ENCODE assay signal across 1 cellular context in the genomic region with DNA sequence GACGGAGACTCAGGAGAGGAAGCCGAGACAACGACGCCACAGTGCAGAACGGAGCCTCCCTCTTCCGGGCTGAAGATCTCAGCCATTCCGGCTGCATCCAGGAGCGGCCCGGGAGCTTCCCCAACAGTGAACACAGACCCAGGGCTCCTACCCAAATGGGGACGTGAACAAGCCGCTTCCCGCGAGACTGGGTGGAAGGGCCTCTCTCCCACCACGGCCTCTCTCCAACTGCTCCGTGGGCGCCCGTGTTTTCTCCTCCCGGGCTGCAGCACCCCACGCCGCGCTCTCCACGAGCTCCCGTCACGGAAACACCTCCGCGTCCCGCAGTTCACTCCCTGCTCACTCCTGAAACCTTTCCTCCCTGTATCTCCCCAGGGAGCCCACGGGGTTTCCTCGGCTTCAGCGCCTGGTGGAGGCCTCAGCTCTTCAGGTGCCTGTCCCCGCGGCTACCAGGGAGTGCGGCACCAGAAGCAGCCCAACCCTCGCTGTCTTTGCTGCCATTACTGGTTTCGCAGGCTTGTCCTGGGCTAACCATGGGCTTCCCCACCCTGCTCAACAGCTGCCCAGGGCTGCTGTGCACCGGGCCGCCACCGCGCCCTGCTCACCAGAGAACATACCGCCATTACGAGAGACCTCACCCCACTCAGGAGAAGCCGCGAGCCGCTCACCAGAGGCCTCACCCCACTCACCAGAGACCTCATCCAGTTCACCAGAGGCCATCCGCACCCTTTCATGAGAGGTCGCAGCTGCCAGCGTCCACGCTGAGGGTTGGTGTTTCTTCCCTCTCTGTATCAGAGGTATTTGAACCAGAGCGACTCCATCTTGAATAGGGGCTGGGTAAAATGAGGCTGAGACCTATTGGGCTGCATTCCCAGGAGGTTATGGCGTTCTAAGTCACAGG.
A peak's percentile ranks its signal among the peaks of the same experiment; 100 is the strongest.
TF ChIP-seq lines count a peak whose summit lies in the region.

No MANE protein-coding gene starts in this region.

TF ChIP-seq in K562, 482 proteins besides CTCF, POLR2A, EP300 and RAD21 (continued from another document and continues in another):
- TF ChIP-seq, protein P1, sequence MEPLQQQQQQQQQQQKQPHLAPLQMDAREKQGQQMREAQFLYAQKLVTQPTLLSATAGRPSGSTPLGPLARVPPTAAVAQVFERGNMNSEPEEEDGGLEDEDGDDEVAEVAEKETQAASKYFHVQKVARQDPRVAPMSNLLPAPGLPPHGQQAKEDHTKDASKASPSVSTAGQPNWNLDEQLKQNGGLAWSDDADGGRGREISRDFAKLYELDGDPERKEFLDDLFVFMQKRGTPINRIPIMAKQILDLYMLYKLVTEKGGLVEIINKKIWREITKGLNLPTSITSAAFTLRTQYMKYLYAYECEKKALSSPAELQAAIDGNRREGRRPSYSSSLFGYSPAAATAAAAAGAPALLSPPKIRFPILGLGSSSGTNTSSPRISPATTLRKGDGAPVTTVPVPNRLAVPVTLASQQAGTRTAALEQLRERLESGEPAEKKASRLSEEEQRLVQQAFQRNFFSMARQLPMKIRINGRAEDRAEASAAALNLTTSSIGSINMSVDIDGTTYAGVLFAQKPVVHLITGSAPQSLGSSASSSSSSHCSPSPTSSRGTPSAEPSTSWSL (CRISPR knock-in tag; IDR thresholded peaks at IDR 0.05; ENCODE audit: borderline replicate concordance) = peak; percentile 99
- TF ChIP-seq, protein P2, sequence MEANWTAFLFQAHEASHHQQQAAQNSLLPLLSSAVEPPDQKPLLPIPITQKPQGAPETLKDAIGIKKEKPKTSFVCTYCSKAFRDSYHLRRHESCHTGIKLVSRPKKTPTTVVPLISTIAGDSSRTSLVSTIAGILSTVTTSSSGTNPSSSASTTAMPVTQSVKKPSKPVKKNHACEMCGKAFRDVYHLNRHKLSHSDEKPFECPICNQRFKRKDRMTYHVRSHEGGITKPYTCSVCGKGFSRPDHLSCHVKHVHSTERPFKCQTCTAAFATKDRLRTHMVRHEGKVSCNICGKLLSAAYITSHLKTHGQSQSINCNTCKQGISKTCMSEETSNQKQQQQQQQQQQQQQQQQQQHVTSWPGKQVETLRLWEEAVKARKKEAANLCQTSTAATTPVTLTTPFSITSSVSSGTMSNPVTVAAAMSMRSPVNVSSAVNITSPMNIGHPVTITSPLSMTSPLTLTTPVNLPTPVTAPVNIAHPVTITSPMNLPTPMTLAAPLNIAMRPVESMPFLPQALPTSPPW (CRISPR knock-in tag; IDR thresholded peaks at IDR 0.05) = peak; percentile 73
- no peak for TF ChIP-seq SMARCA4 (IDR thresholded peaks at IDR 0.05)
- no peak for TF ChIP-seq U2AF2 (optimal IDR thresholded peaks at IDR 0.05; ENCODE audit: low read depth, low read length)
- peak; percentile 99 for TF ChIP-seq ZNF76 (CRISPR knock-in tag; IDR thresholded peaks at IDR 0.05; ENCODE audit: borderline replicate concordance)
- TF ChIP-seq ZNF347 (CRISPR knock-in tag; IDR thresholded peaks at IDR 0.05; ENCODE audit: low read depth) = peak; percentile 97
- TF ChIP-seq RBM14 (IDR thresholded peaks at IDR 0.05; ENCODE audit: borderline replicate concordance, insufficient read depth, low read depth, low read length) = no peak
- TF ChIP-seq TCF7L2 (IDR thresholded peaks at IDR 0.05; ENCODE audit: low read depth, low read length) = no peak
- TF ChIP-seq DACH1 (IDR thresholded peaks at IDR 0.05; ENCODE audit: partially characterized antibody) = no peak
- TF ChIP-seq GABPB1 (CRISPR knock-in tag; IDR thresholded peaks at IDR 0.05) = no peak
- TF ChIP-seq ZNF507 (tag; conservative IDR thresholded peaks at IDR 0.05) = no peak; the same call in 1 of the 2 replicates
- TF ChIP-seq, protein P3, sequence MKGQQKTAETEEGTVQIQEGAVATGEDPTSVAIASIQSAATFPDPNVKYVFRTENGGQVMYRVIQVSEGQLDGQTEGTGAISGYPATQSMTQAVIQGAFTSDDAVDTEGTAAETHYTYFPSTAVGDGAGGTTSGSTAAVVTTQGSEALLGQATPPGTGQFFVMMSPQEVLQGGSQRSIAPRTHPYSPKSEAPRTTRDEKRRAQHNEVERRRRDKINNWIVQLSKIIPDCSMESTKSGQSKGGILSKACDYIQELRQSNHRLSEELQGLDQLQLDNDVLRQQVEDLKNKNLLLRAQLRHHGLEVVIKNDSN (CRISPR knock-in tag; IDR thresholded peaks at IDR 0.05) = no peak
- no peak for TF ChIP-seq NR2C2 (CRISPR knock-in tag; IDR thresholded peaks at IDR 0.05)
- TF ChIP-seq NR2C2 (tag; IDR thresholded peaks at IDR 0.05) = peak; percentile 85
- peak; percentile 87 for TF ChIP-seq STAT5B (CRISPR knock-in tag; IDR thresholded peaks at IDR 0.05)
- TF ChIP-seq ZNF444 (CRISPR knock-in tag; IDR thresholded peaks at IDR 0.05) = peak; percentile 99
- TF ChIP-seq CTBP1 (IDR thresholded peaks at IDR 0.05; ENCODE audit: borderline replicate concordance) = no peak
- TF ChIP-seq SP2 (IDR thresholded peaks at IDR 0.05; ENCODE audit: extremely low read depth, low read depth, low read length, poor library complexity, severe bottlenecking) = no peak
- TF ChIP-seq HDAC3 (IDR thresholded peaks at IDR 0.05; ENCODE audit: borderline replicate concordance, partially characterized antibody) = no peak
- TF ChIP-seq C11orf30 (IDR thresholded peaks at IDR 0.05; ENCODE audit: low read depth) = no peak
- TF ChIP-seq MBD2 (IDR thresholded peaks at IDR 0.05; ENCODE audit: borderline replicate concordance, low read depth) = no peak
- TF ChIP-seq NCOA4 (IDR thresholded peaks at IDR 0.05; ENCODE audit: partially characterized antibody) = no peak
- no peak for TF ChIP-seq PHF20 (IDR thresholded peaks at IDR 0.05; ENCODE audit: partially characterized antibody)
- no peak for TF ChIP-seq RBM17 (IDR thresholded peaks at IDR 0.05; ENCODE audit: borderline replicate concordance, low read depth, low read length)
- TF ChIP-seq, protein P4, sequence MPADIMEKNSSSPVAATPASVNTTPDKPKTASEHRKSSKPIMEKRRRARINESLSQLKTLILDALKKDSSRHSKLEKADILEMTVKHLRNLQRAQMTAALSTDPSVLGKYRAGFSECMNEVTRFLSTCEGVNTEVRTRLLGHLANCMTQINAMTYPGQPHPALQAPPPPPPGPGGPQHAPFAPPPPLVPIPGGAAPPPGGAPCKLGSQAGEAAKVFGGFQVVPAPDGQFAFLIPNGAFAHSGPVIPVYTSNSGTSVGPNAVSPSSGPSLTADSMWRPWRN (IDR thresholded peaks at IDR 0.05; ENCODE audit: low read depth) = no peak
- no peak for TF ChIP-seq ZNF263 (CRISPR knock-in tag; IDR thresholded peaks at IDR 0.05; ENCODE audit: borderline replicate concordance)
- peak; percentile 92 for TF ChIP-seq HOXB6 (CRISPR knock-in tag; IDR thresholded peaks at IDR 0.05; ENCODE audit: borderline replicate concordance)
- TF ChIP-seq KLF16 (IDR thresholded peaks at IDR 0.05) = no peak
- TF ChIP-seq NR3C1 (CRISPR knock-in tag; IDR thresholded peaks at IDR 0.05) = no peak
- TF ChIP-seq LARP7 (IDR thresholded peaks at IDR 0.05) = no peak
- TF ChIP-seq ZC3H11A (IDR thresholded peaks at IDR 0.05; ENCODE audit: low read depth, low read length) = no peak
- TF ChIP-seq GABPA (tag; conservative IDR thresholded peaks at IDR 0.05; ENCODE audit: low read depth) = peak; percentile 56
- TF ChIP-seq, protein P5, sequence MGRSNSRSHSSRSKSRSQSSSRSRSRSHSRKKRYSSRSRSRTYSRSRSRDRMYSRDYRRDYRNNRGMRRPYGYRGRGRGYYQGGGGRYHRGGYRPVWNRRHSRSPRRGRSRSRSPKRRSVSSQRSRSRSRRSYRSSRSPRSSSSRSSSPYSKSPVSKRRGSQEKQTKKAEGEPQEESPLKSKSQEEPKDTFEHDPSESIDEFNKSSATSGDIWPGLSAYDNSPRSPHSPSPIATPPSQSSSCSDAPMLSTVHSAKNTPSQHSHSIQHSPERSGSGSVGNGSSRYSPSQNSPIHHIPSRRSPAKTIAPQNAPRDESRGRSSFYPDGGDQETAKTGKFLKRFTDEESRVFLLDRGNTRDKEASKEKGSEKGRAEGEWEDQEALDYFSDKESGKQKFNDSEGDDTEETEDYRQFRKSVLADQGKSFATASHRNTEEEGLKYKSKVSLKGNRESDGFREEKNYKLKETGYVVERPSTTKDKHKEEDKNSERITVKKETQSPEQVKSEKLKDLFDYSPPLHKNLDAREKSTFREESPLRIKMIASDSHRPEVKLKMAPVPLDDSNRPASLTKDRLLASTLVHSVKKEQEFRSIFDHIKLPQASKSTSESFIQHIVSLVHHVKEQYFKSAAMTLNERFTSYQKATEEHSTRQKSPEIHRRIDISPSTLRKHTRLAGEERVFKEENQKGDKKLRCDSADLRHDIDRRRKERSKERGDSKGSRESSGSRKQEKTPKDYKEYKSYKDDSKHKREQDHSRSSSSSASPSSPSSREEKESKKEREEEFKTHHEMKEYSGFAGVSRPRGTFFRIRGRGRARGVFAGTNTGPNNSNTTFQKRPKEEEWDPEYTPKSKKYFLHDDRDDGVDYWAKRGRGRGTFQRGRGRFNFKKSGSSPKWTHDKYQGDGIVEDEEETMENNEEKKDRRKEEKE (IDR thresholded peaks at IDR 0.05; ENCODE audit: borderline replicate concordance in 1 of 2, control insufficient read depth in 1 of 2, low read depth in 2 of 2, low read length in 1 of 2) = no peak
- no peak for TF ChIP-seq NFIC (IDR thresholded peaks at IDR 0.05)
- peak; percentile 93 for TF ChIP-seq ZNF133 (CRISPR knock-in tag; IDR thresholded peaks at IDR 0.05)
- TF ChIP-seq, protein P6, sequence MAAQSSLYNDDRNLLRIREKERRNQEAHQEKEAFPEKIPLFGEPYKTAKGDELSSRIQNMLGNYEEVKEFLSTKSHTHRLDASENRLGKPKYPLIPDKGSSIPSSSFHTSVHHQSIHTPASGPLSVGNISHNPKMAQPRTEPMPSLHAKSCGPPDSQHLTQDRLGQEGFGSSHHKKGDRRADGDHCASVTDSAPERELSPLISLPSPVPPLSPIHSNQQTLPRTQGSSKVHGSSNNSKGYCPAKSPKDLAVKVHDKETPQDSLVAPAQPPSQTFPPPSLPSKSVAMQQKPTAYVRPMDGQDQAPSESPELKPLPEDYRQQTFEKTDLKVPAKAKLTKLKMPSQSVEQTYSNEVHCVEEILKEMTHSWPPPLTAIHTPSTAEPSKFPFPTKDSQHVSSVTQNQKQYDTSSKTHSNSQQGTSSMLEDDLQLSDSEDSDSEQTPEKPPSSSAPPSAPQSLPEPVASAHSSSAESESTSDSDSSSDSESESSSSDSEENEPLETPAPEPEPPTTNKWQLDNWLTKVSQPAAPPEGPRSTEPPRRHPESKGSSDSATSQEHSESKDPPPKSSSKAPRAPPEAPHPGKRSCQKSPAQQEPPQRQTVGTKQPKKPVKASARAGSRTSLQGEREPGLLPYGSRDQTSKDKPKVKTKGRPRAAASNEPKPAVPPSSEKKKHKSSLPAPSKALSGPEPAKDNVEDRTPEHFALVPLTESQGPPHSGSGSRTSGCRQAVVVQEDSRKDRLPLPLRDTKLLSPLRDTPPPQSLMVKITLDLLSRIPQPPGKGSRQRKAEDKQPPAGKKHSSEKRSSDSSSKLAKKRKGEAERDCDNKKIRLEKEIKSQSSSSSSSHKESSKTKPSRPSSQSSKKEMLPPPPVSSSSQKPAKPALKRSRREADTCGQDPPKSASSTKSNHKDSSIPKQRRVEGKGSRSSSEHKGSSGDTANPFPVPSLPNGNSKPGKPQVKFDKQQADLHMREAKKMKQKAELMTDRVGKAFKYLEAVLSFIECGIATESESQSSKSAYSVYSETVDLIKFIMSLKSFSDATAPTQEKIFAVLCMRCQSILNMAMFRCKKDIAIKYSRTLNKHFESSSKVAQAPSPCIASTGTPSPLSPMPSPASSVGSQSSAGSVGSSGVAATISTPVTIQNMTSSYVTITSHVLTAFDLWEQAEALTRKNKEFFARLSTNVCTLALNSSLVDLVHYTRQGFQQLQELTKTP (IDR thresholded peaks at IDR 0.05; ENCODE audit: low read depth in 1 of 2, partially characterized antibody in 2 of 2) = peak in 1 of 2 experiments; percentile 21
- peak; percentile 99 for TF ChIP-seq ZNF445 (CRISPR knock-in tag; IDR thresholded peaks at IDR 0.05; ENCODE audit: low read depth)
- no peak for TF ChIP-seq ZFX (CRISPR knock-in tag; IDR thresholded peaks at IDR 0.05)
- TF ChIP-seq ZZZ3 (IDR thresholded peaks at IDR 0.05) = no peak
- peak; percentile 29 for TF ChIP-seq FIP1L1 (IDR thresholded peaks at IDR 0.05; ENCODE audit: low read depth, low read length, poor library complexity, severe bottlenecking)
- no peak; the same call in 1 of the 2 replicates for TF ChIP-seq ZNF436 (CRISPR knock-in tag; IDR thresholded peaks at IDR 0.05)
- TF ChIP-seq, protein P7, sequence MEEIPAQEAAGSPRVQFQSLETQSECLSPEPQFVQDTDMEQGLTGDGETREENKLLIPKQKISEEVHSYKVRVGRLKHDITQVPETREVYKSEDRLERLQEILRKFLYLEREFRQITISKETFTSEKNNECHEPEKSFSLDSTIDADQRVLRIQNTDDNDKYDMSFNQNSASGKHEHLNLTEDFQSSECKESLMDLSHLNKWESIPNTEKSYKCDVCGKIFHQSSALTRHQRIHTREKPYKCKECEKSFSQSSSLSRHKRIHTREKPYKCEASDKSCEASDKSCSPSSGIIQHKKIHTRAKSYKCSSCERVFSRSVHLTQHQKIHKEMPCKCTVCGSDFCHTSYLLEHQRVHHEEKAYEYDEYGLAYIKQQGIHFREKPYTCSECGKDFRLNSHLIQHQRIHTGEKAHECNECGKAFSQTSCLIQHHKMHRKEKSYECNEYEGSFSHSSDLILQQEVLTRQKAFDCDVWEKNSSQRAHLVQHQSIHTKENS (CRISPR knock-in tag; IDR thresholded peaks at IDR 0.05) = peak; percentile 85; the same call in 1 of the 2 replicates
- no peak for TF ChIP-seq TAL1 (IDR thresholded peaks at IDR 0.05)
- TF ChIP-seq ETV5 (CRISPR knock-in tag; IDR thresholded peaks at IDR 0.05; ENCODE audit: low read depth) = no peak
- TF ChIP-seq, protein P8, sequence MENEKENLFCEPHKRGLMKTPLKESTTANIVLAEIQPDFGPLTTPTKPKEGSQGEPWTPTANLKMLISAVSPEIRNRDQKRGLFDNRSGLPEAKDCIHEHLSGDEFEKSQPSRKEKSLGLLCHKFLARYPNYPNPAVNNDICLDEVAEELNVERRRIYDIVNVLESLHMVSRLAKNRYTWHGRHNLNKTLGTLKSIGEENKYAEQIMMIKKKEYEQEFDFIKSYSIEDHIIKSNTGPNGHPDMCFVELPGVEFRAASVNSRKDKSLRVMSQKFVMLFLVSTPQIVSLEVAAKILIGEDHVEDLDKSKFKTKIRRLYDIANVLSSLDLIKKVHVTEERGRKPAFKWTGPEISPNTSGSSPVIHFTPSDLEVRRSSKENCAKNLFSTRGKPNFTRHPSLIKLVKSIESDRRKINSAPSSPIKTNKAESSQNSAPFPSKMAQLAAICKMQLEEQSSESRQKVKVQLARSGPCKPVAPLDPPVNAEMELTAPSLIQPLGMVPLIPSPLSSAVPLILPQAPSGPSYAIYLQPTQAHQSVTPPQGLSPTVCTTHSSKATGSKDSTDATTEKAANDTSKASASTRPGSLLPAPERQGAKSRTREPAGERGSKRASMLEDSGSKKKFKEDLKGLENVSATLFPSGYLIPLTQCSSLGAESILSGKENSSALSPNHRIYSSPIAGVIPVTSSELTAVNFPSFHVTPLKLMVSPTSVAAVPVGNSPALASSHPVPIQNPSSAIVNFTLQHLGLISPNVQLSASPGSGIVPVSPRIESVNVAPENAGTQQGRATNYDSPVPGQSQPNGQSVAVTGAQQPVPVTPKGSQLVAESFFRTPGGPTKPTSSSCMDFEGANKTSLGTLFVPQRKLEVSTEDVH (IDR thresholded peaks at IDR 0.05; ENCODE audit: low read depth, partially characterized antibody) = no peak
- TF ChIP-seq, protein P9, sequence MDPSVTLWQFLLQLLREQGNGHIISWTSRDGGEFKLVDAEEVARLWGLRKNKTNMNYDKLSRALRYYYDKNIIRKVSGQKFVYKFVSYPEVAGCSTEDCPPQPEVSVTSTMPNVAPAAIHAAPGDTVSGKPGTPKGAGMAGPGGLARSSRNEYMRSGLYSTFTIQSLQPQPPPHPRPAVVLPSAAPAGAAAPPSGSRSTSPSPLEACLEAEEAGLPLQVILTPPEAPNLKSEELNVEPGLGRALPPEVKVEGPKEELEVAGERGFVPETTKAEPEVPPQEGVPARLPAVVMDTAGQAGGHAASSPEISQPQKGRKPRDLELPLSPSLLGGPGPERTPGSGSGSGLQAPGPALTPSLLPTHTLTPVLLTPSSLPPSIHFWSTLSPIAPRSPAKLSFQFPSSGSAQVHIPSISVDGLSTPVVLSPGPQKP (CRISPR knock-in tag; IDR thresholded peaks at IDR 0.05) = no peak
- peak; percentile 98 for TF ChIP-seq ZNF140 (CRISPR knock-in tag; IDR thresholded peaks at IDR 0.05)
